33 cellular contexts compared by ENCODE assay signal in genomic region chrX:9923357-9923756, GRCh38. TPM values are rescaled to one million over a fixed set of nuclear protein-coding genes. Genes with fewer than 3 reads are reported as not detected.
"Had no signal": no experiment of that assay in that cellular context is flagged by ENCODE, and none has a peak within 500 bp of the region (broad histone marks: within the 10 kb centered on the region; RNA-seq: fewer than 3 reads in every experiment).

No MANE protein-coding gene starts in this region.

- H3K9me3 Mint-ChIP-seq: activated naive CD4-positive, alpha-beta T cell treated with anti-CD3 and anti-CD28 coated beads, Interleukin-2, amount 50 U/mL, for 72 hours; stimulated activated effector memory CD8-positive, alpha-beta T cell treated with anti-CD3 and anti-CD28 coated beads, Interleukin-12 subunit alpha, Interleukin-12 subunit beta, amount 100 ng/mL, for 72 hours; stimulated activated naive CD8-positive, alpha-beta T cell treated with anti-CD3 and anti-CD28 coated beads, Interleukin-15, Interleukin-2, amounts not matched to agents 100 ng/mL and 50 ng/mL, for 24 hours had no signal

- H3K9me3 ChIP-seq: adrenal gland, body of pancreas, gastroesophageal sphincter, ovary, thoracic aorta, upper lobe of right lung had no signal

- H3K79me2 ChIP-seq: hepatocyte had no signal

- H3K4me1 Mint-ChIP-seq: activated CD4-positive, alpha-beta T cell treated with anti-CD3 and anti-CD28 coated beads for 36 hours; activated CD8-positive, alpha-beta memory T cell treated with anti-CD3 and anti-CD28 coated beads, Interleukin-2, amount 10 ng/mL, durations not matched to agents 7 days and 5 days had no signal

- H2AFZ ChIP-seq: hepatocyte had no signal

- H3K36me3 Mint-ChIP-seq: activated CD8-positive, alpha-beta memory T cell treated with anti-CD3 and anti-CD28 coated beads, Interleukin-2, amount 10 ng/mL, durations not matched to agents 7 days and 5 days; activated naive CD4-positive, alpha-beta T cell treated with anti-CD3 and anti-CD28 coated beads, Interleukin-2, amount 50 U/mL, for 72 hours; stimulated activated effector memory CD8-positive, alpha-beta T cell treated with anti-CD3 and anti-CD28 coated beads, Interleukin-12 subunit alpha, Interleukin-12 subunit beta, amount 100 ng/mL, for 72 hours had no signal

- H3K27me3 Mint-ChIP-seq: progenitor cell of endocrine pancreas had no signal

- H3K27ac Mint-ChIP-seq: activated CD4-positive, alpha-beta T cell treated with anti-CD3 and anti-CD28 coated beads for 36 hours; activated CD8-positive, alpha-beta memory T cell treated with anti-CD3 and anti-CD28 coated beads, Interleukin-2, amount 10 ng/mL, durations not matched to agents 7 days and 5 days; activated CD8-positive, alpha-beta T cell treated with anti-CD3 and anti-CD28 coated beads, Interleukin-2, amount 10 ng/mL, durations not matched to agents 7 days and 5 days; nephron; progenitor cell of endocrine pancreas; stimulated activated effector memory CD8-positive, alpha-beta T cell treated with anti-CD3 and anti-CD28 coated beads, Interleukin-12 subunit alpha, Interleukin-12 subunit beta, amount 100 ng/mL, for 72 hours; stimulated activated naive CD8-positive, alpha-beta T cell treated with anti-CD3 and anti-CD28 coated beads, Interleukin-15, Interleukin-2, amounts not matched to agents 100 ng/mL and 50 ng/mL, for 24 hours had no signal

- H3K36me3 ChIP-seq: adrenal gland, gastroesophageal sphincter, ovary, thoracic aorta, upper lobe of right lung had no signal

- H3K4me1 ChIP-seq: adrenal gland, body of pancreas, gastroesophageal sphincter, upper lobe of right lung had no signal

- H3K4me2 ChIP-seq: hepatocyte had no signal

- FAIRE-seq: keratinocyte had no signal

- H3K4me3 ChIP-seq: adrenal gland, body of pancreas, gastroesophageal sphincter, hepatocyte, ovary, skin epidermis, thoracic aorta, upper lobe of right lung had no signal

- ATAC-seq: activated CD4-positive, alpha-beta T cell treated with anti-CD3 and anti-CD28 coated beads for 36 hours; activated CD8-positive, alpha-beta memory T cell treated with anti-CD3 and anti-CD28 coated beads, Interleukin-2, amount 10 ng/mL, durations not matched to agents 7 days and 5 days; activated CD8-positive, alpha-beta T cell treated with anti-CD3 and anti-CD28 coated beads, Interleukin-2, amount 10 ng/mL, durations not matched to agents 7 days and 5 days; activated naive CD4-positive, alpha-beta T cell treated with anti-CD3 and anti-CD28 coated beads, Interleukin-2, amount 50 U/mL, for 72 hours; body of pancreas; gastroesophageal sphincter; left cardiac atrium; left ventricle myocardium superior; sciatic nerve; stimulated activated effector memory CD8-positive, alpha-beta T cell treated with anti-CD3 and anti-CD28 coated beads, Interleukin-12 subunit alpha, Interleukin-12 subunit beta, amount 100 ng/mL, for 72 hours; upper lobe of right lung had no signal

- H3K4me3 Mint-ChIP-seq: activated CD4-positive, alpha-beta T cell treated with anti-CD3 and anti-CD28 coated beads for 36 hours; activated CD8-positive, alpha-beta memory T cell treated with anti-CD3 and anti-CD28 coated beads, Interleukin-2, amount 10 ng/mL, durations not matched to agents 7 days and 5 days; activated CD8-positive, alpha-beta T cell treated with anti-CD3 and anti-CD28 coated beads, Interleukin-2, amount 10 ng/mL, durations not matched to agents 7 days and 5 days; nephron; stimulated activated effector memory CD8-positive, alpha-beta T cell treated with anti-CD3 and anti-CD28 coated beads, Interleukin-12 subunit alpha, Interleukin-12 subunit beta, amount 100 ng/mL, for 72 hours; stimulated activated naive CD8-positive, alpha-beta T cell treated with anti-CD3 and anti-CD28 coated beads, Interleukin-15, Interleukin-2, amounts not matched to agents 100 ng/mL and 50 ng/mL, for 24 hours had no signal

- H3K27me3 ChIP-seq: adrenal gland, body of pancreas, gastroesophageal sphincter, hepatocyte, ovary, upper lobe of right lung had no signal

- H3K27ac ChIP-seq: adrenal gland, body of pancreas, gastroesophageal sphincter, hepatocyte, ovary, skin epidermis, thoracic aorta, upper lobe of right lung had no signal

- DNase-seq: activated CD4-positive, alpha-beta T cell treated with anti-CD3 and anti-CD28 coated beads for 36 hours; activated CD4-positive, CD25-positive, alpha-beta regulatory T cell; activated CD8-positive, alpha-beta memory T cell treated with anti-CD3 and anti-CD28 coated beads, Interleukin-2, amount 10 ng/mL, durations not matched to agents 7 days and 5 days; activated CD8-positive, alpha-beta T cell treated with anti-CD3 and anti-CD28 coated beads, Interleukin-2, amount 10 ng/mL, durations not matched to agents 7 days and 5 days; activated naive CD4-positive, alpha-beta T cell; activated T-cell treated with anti-CD3 and anti-CD28 coated beads, Interleukin-2, amount 50 U/mL, for 48 hours; adrenal gland; aorta; body of pancreas; cortex of kidney; effector CD4-positive, alpha-beta T cell; erythroblast; left cardiac atrium; left ventricle myocardium superior; ovary; retina; stimulated activated CD4-positive, alpha-beta T cell treated with anti-CD3 and anti-CD28 coated beads, Interleukin-4, amount 100 ng/mL, for 24 hours; upper lobe of right lung had no signal

RNA-seq across cellular contexts. Expression of gene CLDN34, which starts 43.8 kb away (rescaled TPM):
- total RNA-seq: activated CD4-positive, alpha-beta T cell treated with anti-CD3 and anti-CD28 coated beads for 36 hours; activated CD8-positive, alpha-beta memory T cell treated with anti-CD3 and anti-CD28 coated beads, Interleukin-2, amount 10 ng/mL, durations not matched to agents 7 days and 5 days; activated CD8-positive, alpha-beta T cell treated with anti-CD3 and anti-CD28 coated beads, Interleukin-2, amount 10 ng/mL, durations not matched to agents 7 days and 5 days; activated naive CD4-positive, alpha-beta T cell treated with anti-CD3 and anti-CD28 coated beads, Interleukin-2, amount 50 U/mL, for 72 hours; cardiac septum; chondrocyte; gastroesophageal sphincter; hepatocyte; left cardiac atrium; left ventricle myocardium superior; sciatic nerve; subcutaneous adipose tissue; T-helper 1 cell treated with Interleukin-12 subunit alpha and Interleukin-12 subunit beta and Interleukin-4 antibody, amounts not matched to agents 30 ng/mL and 1 ng/mL, for 36 hours; thoracic aorta had no signal
- polyA plus RNA-seq: aorta, hepatocyte had no signal
